18 cellular contexts compared by ENCODE assay signal in the genomic region with DNA sequence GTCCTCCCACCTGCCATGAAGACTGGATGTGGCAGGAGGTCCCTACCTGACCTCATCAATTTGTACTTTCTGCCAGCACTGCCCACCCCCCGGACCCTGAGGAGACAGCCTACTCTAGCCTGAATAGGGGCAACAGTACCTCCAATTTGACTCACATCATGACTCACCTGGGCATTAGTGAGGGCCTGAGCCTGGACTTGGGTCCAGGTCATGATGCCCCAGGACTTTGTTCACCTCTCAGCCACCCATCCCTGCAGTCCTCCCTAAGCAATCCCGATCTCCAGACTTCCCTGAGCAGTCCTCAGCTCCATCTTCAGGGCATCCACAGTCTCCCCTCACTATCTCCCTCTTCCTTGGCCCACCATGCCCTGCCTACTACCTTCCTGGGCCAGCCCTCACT. TPM values are rescaled to one million over a fixed set of nuclear protein-coding genes. Genes with fewer than 3 reads are reported as not detected.
DNase-seq lines count a peak whose midpoint lies in the region; ATAC-seq, FAIRE-seq and TF ChIP-seq lines count a peak whose summit lies in the region.
"Had no signal": no experiment of that assay in that cellular context is flagged by ENCODE, and none has a peak within 500 bp of the region (broad histone marks: within the 10 kb centered on the region; RNA-seq: fewer than 3 reads in every experiment).

No MANE protein-coding gene starts in this region.

- H3K9me3 ChIP-seq in pancreas, result no peaks in the 10 kb centered on the region

- 94% methylated on average over 2 of the region's 2 CpGs for whole genome bisulfite sequencing in pancreas, 2 donors

- intact Hi-C loops in pancreas (cut with DNase I), result no loop called here

- ATAC-seq in T-cell (replicated peaks in 1 of 4) (no peak), HG02571 (IDR thresholded peaks at IDR 0.05; ENCODE audit: unreplicated experiment) (no peak), pancreas (no peak)
- peak; percentile 29 for ATAC-seq in stimulated activated effector memory CD8-positive, alpha-beta T cell treated with anti-CD3 and anti-CD28 coated beads, Interleukin-12 subunit alpha, Interleukin-12 subunit beta, amount 100 ng/mL, for 72 hours
- ATAC-seq: SK-N-SH treated with all-trans-retinoic acid at 6 μM for 48 hours had no signal

- H3K4me1 ChIP-seq in pancreas, result no peaks in the 10 kb centered on the region

- peak overlapping the region; percentile 50 for H3K27ac Mint-ChIP-seq in activated CD4-positive, alpha-beta T cell treated with anti-CD3 and anti-CD28 coated beads, Interleukin-2, amount 10 ng/mL, durations not matched to agents 7 days and 5 days
- H3K27ac Mint-ChIP-seq in T-cell, result peak overlapping the region; percentile 60 to 80
- peak overlapping the region; percentile 89 for H3K27ac Mint-ChIP-seq in stimulated activated effector memory CD8-positive, alpha-beta T cell treated with anti-CD3 and anti-CD28 coated beads, Interleukin-12 subunit alpha, Interleukin-12 subunit beta, amount 100 ng/mL, for 72 hours

- FAIRE-seq in pancreas (lab: Jason Lieb, UNC), result no peak

- H3K9me3 Mint-ChIP-seq in activated CD4-positive, alpha-beta T cell treated with anti-CD3 and anti-CD28 coated beads, Interleukin-2, amount 10 ng/mL, durations not matched to agents 7 days and 5 days, result no peaks in the 10 kb centered on the region
- no peaks in the 10 kb centered on the region for H3K9me3 Mint-ChIP-seq in T-cell
- no peaks in the 10 kb centered on the region for H3K9me3 Mint-ChIP-seq in stimulated activated effector memory CD8-positive, alpha-beta T cell treated with anti-CD3 and anti-CD28 coated beads, Interleukin-12 subunit alpha, Interleukin-12 subunit beta, amount 100 ng/mL, for 72 hours

- H3K27ac ChIP-seq in cingulate gyrus (ENCODE audit: low read depth, low read length), result peak overlapping the region; percentile 26
- no peak overlapping the region for H3K27ac ChIP-seq in pancreas
- H3K27ac ChIP-seq: RWPE1, skin epidermis had no signal

- CTCF ChIA-PET in activated CD4-positive, alpha-beta T cell treated with anti-CD3 and anti-CD28 coated beads, Interleukin-2, amount 10 ng/mL, durations not matched to agents 7 days and 5 days (lab: Charles Lee), result interaction anchor here (0.7 to 2.9 kb wide), 3 partner anchors 10 to 109 kb away, joined by 3 to 12 read pairs (median 4); no protein-coding TSS in a partner anchor
- CTCF ChIA-PET in T-cell (lab: Charles Lee), result no interaction called here

- DNase-seq in activated CD4-positive, alpha-beta T cell treated with anti-CD3 and anti-CD28 coated beads, Interleukin-2, amount 10 ng/mL, durations not matched to agents 7 days and 5 days, result no peak
- DNase-seq in activated CD4-positive, alpha-beta T cell treated with anti-CD3 and anti-CD28 coated beads, Interleukin-2, amount 50 U/mL, for 1 hour, result no peak
- no peak for DNase-seq in T-cell
- no peak for DNase-seq in stimulated activated effector memory CD8-positive, alpha-beta T cell treated with anti-CD3 and anti-CD28 coated beads, Interleukin-12 subunit alpha, Interleukin-12 subunit beta, amount 100 ng/mL, for 72 hours (ENCODE audit: low spot score in 2 of 2)
- DNase-seq in GM20000 (ENCODE audit: low spot score), result no peak
- no peak for DNase-seq in pancreas
- DNase-seq: activated CD4-positive, CD25-positive, alpha-beta regulatory T cell treated with anti-CD3 and anti-CD28 coated beads, Interleukin-2, amount 50 U/mL, for 72 hours; dermis blood vessel endothelial cell; KBM-7; NCI-H1694; NCI-H2171 treated with DMSO at 0.1 percent for 48 hours; NCI-H526 treated with DMSO at 0.1 percent for 48 hours; stimulated activated CD4-positive, alpha-beta T cell treated with anti-CD3 and anti-CD28 coated beads, Interleukin-4, amount 100 ng/mL, for 1 hour had no signal

- peaks cover 24% of the 10 kb centered on the region for H3K36me3 Mint-ChIP-seq in activated CD4-positive, alpha-beta T cell treated with anti-CD3 and anti-CD28 coated beads, Interleukin-2, amount 10 ng/mL, durations not matched to agents 7 days and 5 days (ENCODE audit: low read depth)
- H3K36me3 Mint-ChIP-seq in T-cell, result peaks cover 17% of the 10 kb centered on the region
- H3K36me3 Mint-ChIP-seq in stimulated activated effector memory CD8-positive, alpha-beta T cell treated with anti-CD3 and anti-CD28 coated beads, Interleukin-12 subunit alpha, Interleukin-12 subunit beta, amount 100 ng/mL, for 72 hours, result peaks cover 100% of the 10 kb centered on the region

- no peaks in the 10 kb centered on the region for H3K36me3 ChIP-seq in pancreas

- H3K27me3 ChIP-seq in pancreas, result no peaks in the 10 kb centered on the region

- no peak overlapping the region for H3K4me3 Mint-ChIP-seq in activated CD4-positive, alpha-beta T cell treated with anti-CD3 and anti-CD28 coated beads, Interleukin-2, amount 10 ng/mL, durations not matched to agents 7 days and 5 days
- no peak overlapping the region for H3K4me3 Mint-ChIP-seq in T-cell
- H3K4me3 Mint-ChIP-seq in stimulated activated effector memory CD8-positive, alpha-beta T cell treated with anti-CD3 and anti-CD28 coated beads, Interleukin-12 subunit alpha, Interleukin-12 subunit beta, amount 100 ng/mL, for 72 hours, result no peak overlapping the region

- H3K4me3 ChIP-seq in pancreas, result no peak overlapping the region
- H3K4me3 ChIP-seq: skin epidermis had no signal

- H3K4me1 Mint-ChIP-seq in activated CD4-positive, alpha-beta T cell treated with anti-CD3 and anti-CD28 coated beads, Interleukin-2, amount 10 ng/mL, durations not matched to agents 7 days and 5 days, result peaks cover 40% of the 10 kb centered on the region
- H3K4me1 Mint-ChIP-seq in T-cell, result peaks cover 69 to 75% (median 74%) of the 10 kb centered on the region in 3 donors
- peaks cover 75% of the 10 kb centered on the region for H3K4me1 Mint-ChIP-seq in stimulated activated effector memory CD8-positive, alpha-beta T cell treated with anti-CD3 and anti-CD28 coated beads, Interleukin-12 subunit alpha, Interleukin-12 subunit beta, amount 100 ng/mL, for 72 hours

- POLR2A ChIA-PET in activated CD4-positive, alpha-beta T cell treated with anti-CD3 and anti-CD28 coated beads, Interleukin-2, amount 10 ng/mL, durations not matched to agents 7 days and 5 days (lab: Charles Lee), result no interaction called here
- POLR2A ChIA-PET in T-cell (lab: Charles Lee), result no interaction called here

- no peak for TF ChIP-seq CTCF in GM20000 (IDR thresholded peaks at IDR 0.05; ENCODE audit: extremely low read depth, missing control alignments)
- TF ChIP-seq CTCF in pancreas (IDR thresholded peaks at IDR 0.05), result no peak

- no peaks in the 10 kb centered on the region for H3K27me3 Mint-ChIP-seq in activated CD4-positive, alpha-beta T cell treated with anti-CD3 and anti-CD28 coated beads, Interleukin-2, amount 10 ng/mL, durations not matched to agents 7 days and 5 days
- H3K27me3 Mint-ChIP-seq in T-cell, result no peaks in the 10 kb centered on the region

RNA-seq across cellular contexts. Expression of gene KIF2A, which starts 28.1 kb away (rescaled TPM):
- 100 to 1,000 TPM; 151 to 204 TPM for total RNA-seq in activated CD4-positive, alpha-beta T cell treated with anti-CD3 and anti-CD28 coated beads, Interleukin-2, amount 10 ng/mL, durations not matched to agents 7 days and 5 days
- total RNA-seq in T-cell (100 to 1,000 TPM in 4 of 5 donors, 10 to 100 TPM in 1; 99.8 to 122 (median 107) TPM), pancreas (10 to 100 TPM; 13.6 to 24.5 (median 16.6) TPM)
- polyA plus RNA-seq in pancreas, result 1 to 10 TPM; 3.7 to 4.5 TPM
